Comparison of ENCODE assay signal across 11 cellular contexts in genomic region chr14:51990488-51990887, GRCh38. TPM values are rescaled to one million over a fixed set of nuclear protein-coding genes. Genes with fewer than 3 reads are reported as not detected.
DNase-seq lines count a peak whose midpoint lies in the region; ATAC-seq, FAIRE-seq and TF ChIP-seq lines count a peak whose summit lies in the region.
"Had no signal": no experiment of that assay in that cellular context is flagged by ENCODE, and none has a peak within 500 bp of the region (broad histone marks: within the 10 kb centered on the region; RNA-seq: fewer than 3 reads in every experiment).

No MANE protein-coding gene starts in this region.

- no peaks in the 10 kb centered on the region for H3K27me3 Mint-ChIP-seq in activated CD8-positive, alpha-beta memory T cell treated with anti-CD3 and anti-CD28 coated beads, Interleukin-2, amount 10 ng/mL, durations not matched to agents 7 days and 5 days
- H3K27me3 Mint-ChIP-seq in activated naive CD8-positive, alpha-beta T cell treated with anti-CD3 and anti-CD28 coated beads, Interleukin-2, amount 10 ng/mL, durations not matched to agents 7 days and 5 days, result no peaks in the 10 kb centered on the region

- peak overlapping the region; percentile 92 for H3K27ac Mint-ChIP-seq in activated CD8-positive, alpha-beta memory T cell treated with anti-CD3 and anti-CD28 coated beads, Interleukin-2, amount 10 ng/mL, durations not matched to agents 7 days and 5 days
- peak overlapping the region; percentile 96 for H3K27ac Mint-ChIP-seq in activated naive CD8-positive, alpha-beta T cell treated with anti-CD3 and anti-CD28 coated beads, Interleukin-2, amount 10 ng/mL, durations not matched to agents 7 days and 5 days

- no peak for FAIRE-seq in HepG2 (lab: Jason Lieb, UNC)

- peaks cover 48% of the 10 kb centered on the region for H3K4me1 Mint-ChIP-seq in activated CD8-positive, alpha-beta memory T cell treated with anti-CD3 and anti-CD28 coated beads, Interleukin-2, amount 10 ng/mL, durations not matched to agents 7 days and 5 days
- peaks cover 30% of the 10 kb centered on the region for H3K4me1 Mint-ChIP-seq in activated naive CD8-positive, alpha-beta T cell treated with anti-CD3 and anti-CD28 coated beads, Interleukin-2, amount 10 ng/mL, durations not matched to agents 7 days and 5 days

- H3K4me3 ChIP-seq in HepG2 (replicated peaks in 1 of 3; ENCODE audit: insufficient read depth in 1 of 3, low read depth in 2 of 3, low read length in 3 of 3) (peak overlapping the region; percentile 71 to 99 (median 95)), thymus (ENCODE audit: low read length) (peak overlapping the region; percentile 78)

- CTCF ChIA-PET in activated CD8-positive, alpha-beta memory T cell treated with anti-CD3 and anti-CD28 coated beads, Interleukin-2, amount 10 ng/mL, durations not matched to agents 7 days and 5 days (lab: Charles Lee), result interaction anchor here (0.6 to 1.1 kb wide), 2 partner anchors 11 to 620 kb away, joined by 4 read pairs; no protein-coding TSS in a partner anchor
- CTCF ChIA-PET in HepG2 (lab: Yijun Ruan, JAX; ENCODE audit: low intra/inter-chr PET ratio, low total read pairs), result no interaction called here

- H4K20me1 ChIP-seq in HepG2 (ENCODE audit: insufficient read depth, low read length), result no peaks in the 10 kb centered on the region

- H3K36me3 Mint-ChIP-seq in activated CD8-positive, alpha-beta memory T cell treated with anti-CD3 and anti-CD28 coated beads, Interleukin-2, amount 10 ng/mL, durations not matched to agents 7 days and 5 days, result peaks cover 26% of the 10 kb centered on the region
- peaks cover 6% of the 10 kb centered on the region for H3K36me3 Mint-ChIP-seq in activated naive CD8-positive, alpha-beta T cell treated with anti-CD3 and anti-CD28 coated beads, Interleukin-2, amount 10 ng/mL, durations not matched to agents 7 days and 5 days

- TF ChIP-seq EP300 in HepG2 (IDR thresholded peaks at IDR 0.05; ENCODE audit: low read depth in 2 of 2, low read length in 2 of 2) (no peak), HepG2 (CRISPR knock-in tag; IDR thresholded peaks at IDR 0.05; ENCODE audit: borderline replicate concordance) (no peak)

- peaks cover 25% of the 10 kb centered on the region for H3K79me2 ChIP-seq in HepG2 (ENCODE audit: insufficient read depth, low read length)

- H3K4me1 ChIP-seq in HepG2 (ENCODE audit: insufficient read depth, low read length) (peaks cover 27% of the 10 kb centered on the region), thymus (ENCODE audit: control insufficient read depth, insufficient read depth, low read length) (peaks cover 3% of the 10 kb centered on the region)

- H2AFZ ChIP-seq in HepG2 (ENCODE audit: low read length), result no peak overlapping the region

- POLR2A ChIA-PET in activated naive CD8-positive, alpha-beta T cell treated with anti-CD3 and anti-CD28 coated beads, Interleukin-2, amount 10 ng/mL, durations not matched to agents 7 days and 5 days (lab: Charles Lee), result no interaction called here
- POLR2A ChIA-PET in HepG2 (lab: Yijun Ruan, JAX), result no interaction called here

- no peaks in the 10 kb centered on the region for H3K9me3 Mint-ChIP-seq in activated CD8-positive, alpha-beta memory T cell treated with anti-CD3 and anti-CD28 coated beads, Interleukin-2, amount 10 ng/mL, durations not matched to agents 7 days and 5 days (ENCODE audit: low read depth)
- H3K9me3 Mint-ChIP-seq in activated naive CD8-positive, alpha-beta T cell treated with anti-CD3 and anti-CD28 coated beads, Interleukin-2, amount 10 ng/mL, durations not matched to agents 7 days and 5 days, result no peaks in the 10 kb centered on the region
- H3K9me3 Mint-ChIP-seq: CD14-positive monocyte had no signal

- no peak for DNase-seq in activated CD8-positive, alpha-beta memory T cell treated with anti-CD3 and anti-CD28 coated beads, Interleukin-2, amount 10 ng/mL, durations not matched to agents 7 days and 5 days
- no peak for DNase-seq in activated CD8-positive, alpha-beta memory T cell treated with anti-CD3 and anti-CD28 coated beads for 24 hours
- DNase-seq in activated naive CD8-positive, alpha-beta T cell treated with anti-CD3 and anti-CD28 coated beads, Interleukin-2, amount 10 ng/mL, durations not matched to agents 7 days and 5 days, result no peak
- DNase-seq in HepG2 (ENCODE audit: low spot score) (no peak), substantia nigra (lab: John Stamatoyannopoulos, UW) (no peak), C1 segment of cervical spinal cord (lab: John Stamatoyannopoulos, UW) (no peak)
- DNase-seq: effector CD4-positive, alpha-beta T cell had no signal

- H3K4me3 Mint-ChIP-seq in activated CD8-positive, alpha-beta memory T cell treated with anti-CD3 and anti-CD28 coated beads, Interleukin-2, amount 10 ng/mL, durations not matched to agents 7 days and 5 days, result peak overlapping the region; percentile 92
- peak overlapping the region; percentile 88 for H3K4me3 Mint-ChIP-seq in activated naive CD8-positive, alpha-beta T cell treated with anti-CD3 and anti-CD28 coated beads, Interleukin-2, amount 10 ng/mL, durations not matched to agents 7 days and 5 days

- no TSS peak for BruUV-seq in HepG2 (replicated peaks; lab: Mats Ljungman, UMichigan)

- H3K9me3 ChIP-seq in HepG2 (ENCODE audit: low read length) (no peaks in the 10 kb centered on the region), thymus (ENCODE audit: control insufficient read depth) (no peaks in the 10 kb centered on the region)
- H3K9me3 ChIP-seq: Peyer's patch had no signal

- H3K36me3 ChIP-seq in HepG2 (replicated peaks in 1 of 2; ENCODE audit: control insufficient read depth in 1 of 2, insufficient read depth in 2 of 2, low read length in 2 of 2) (peaks cover 0 to 29% of the 10 kb centered on the region in 2 experiments; a peak in 4 of 5 replicates), thymus (ENCODE audit: control insufficient read depth, insufficient read depth) (peaks cover 12% of the 10 kb centered on the region)

- TF ChIP-seq POLR2A in HepG2 (IDR thresholded peaks at IDR 0.05; ENCODE audit: insufficient read depth in 1 of 2, low read depth in 2 of 2, low read length in 2 of 2), result no peak

- no peak for ATAC-seq in activated CD8-positive, alpha-beta memory T cell treated with anti-CD3 and anti-CD28 coated beads, Interleukin-2, amount 10 ng/mL, durations not matched to agents 7 days and 5 days
- no peak for ATAC-seq in activated naive CD8-positive, alpha-beta T cell treated with anti-CD3 and anti-CD28 coated beads, Interleukin-2, amount 10 ng/mL, durations not matched to agents 7 days and 5 days (ENCODE audit: low read depth)
- ATAC-seq in HepG2 (no peak), HG03442 (IDR thresholded peaks at IDR 0.05; ENCODE audit: unreplicated experiment) (no peak)

- H3K9ac ChIP-seq in HepG2 (ENCODE audit: insufficient read depth, low read depth, low read length), result peak overlapping the region; percentile 93

- no peak for TF ChIP-seq RAD21 in HepG2 (CRISPR knock-in tag; IDR thresholded peaks at IDR 0.05)

- H3K4me2 ChIP-seq in HepG2 (ENCODE audit: low read depth, low read length), result peak overlapping the region; percentile 83

- intact Hi-C loops in HepG2 (cut with micrococcal nuclease; ENCODE audit: unreplicated experiment), result no loop called here

- 54% methylated on average over 3 of the region's 3 CpGs for WGBS in HepG2 (ENCODE audit: low lambda C conversion rate)
- 88% methylated on average over 3 of the region's 3 CpGs for WGBS in thymus

- in situ Hi-C loops in HepG2 (cut with HindIII; ENCODE audit: extremely low pct_ligation_motif_present, low pct_unique_long_range_greater_than_20kb), result no loop called here

- H3K27ac ChIP-seq in HepG2 (ENCODE audit: extremely low read length, insufficient read depth, low read length), result peak overlapping the region; percentile 85
- no peak overlapping the region for H3K27ac ChIP-seq in thymus (ENCODE audit: low read depth)
- no peak overlapping the region for H3K27ac ChIP-seq in substantia nigra (ENCODE audit: low read depth, low read length, poor library complexity, severe bottlenecking)

- H3K27me3 ChIP-seq in HepG2 (ENCODE audit: control insufficient read depth in 1 of 2, insufficient read depth in 2 of 2, low read length in 2 of 2), result no peaks in the 10 kb centered on the region; a peak in 1 of 5 replicates
- H3K27me3 ChIP-seq in thymus (ENCODE audit: control insufficient read depth, insufficient read depth), result no peaks in the 10 kb centered on the region
- H3K27me3 ChIP-seq: Peyer's patch had no signal

- TF ChIP-seq CTCF in HepG2 (CRISPR knock-in tag; IDR thresholded peaks at IDR 0.05), result no peak

TF ChIP-seq in HepG2, 621 proteins besides CTCF, POLR2A, EP300 and RAD21:
- TF ChIP-seq ZNF629 (CRISPR knock-in tag; conservative IDR thresholded peaks at IDR 0.05), result peak; percentile 89
- TF ChIP-seq TAF1 (CRISPR knock-in tag; IDR thresholded peaks at IDR 0.05), result no peak

RNA-seq across cellular contexts. Expression of gene RTRAF, which starts 1.1 kb away (rescaled TPM):
- total RNA-seq in activated CD8-positive, alpha-beta memory T cell treated with anti-CD3 and anti-CD28 coated beads, Interleukin-2, amount 10 ng/mL, durations not matched to agents 7 days and 5 days, result 100 to 1,000 TPM; 147 to 180 TPM
- 100 to 1,000 TPM; 143 to 147 TPM for total RNA-seq in activated naive CD8-positive, alpha-beta T cell treated with anti-CD3 and anti-CD28 coated beads, Interleukin-2, amount 10 ng/mL, durations not matched to agents 7 days and 5 days
- 258 and 374 TPM in 2 replicates for total RNA-seq in HepG2 (2016; rRNA removed; fragmentation: Illumina TruSeq; extraction: Trizol)
- total RNA-seq in HepG2 (2016; cell fraction: cytosol; rRNA removed; fragmentation: Illumina TruSeq; extraction: Trizol; ENCODE audit: low read depth), result 42.9 and 47.7 TPM in 2 replicates
- 255 and 390 TPM in 2 replicates for total RNA-seq in HepG2 (2016; cell fraction: insoluble cytoplasmic fraction; rRNA removed; fragmentation: Illumina TruSeq; extraction: Trizol)
- total RNA-seq in HepG2 (2016; cell fraction: membrane; rRNA removed; fragmentation: Illumina TruSeq; extraction: Trizol), result 101 TPM in 2 replicates
- total RNA-seq in HepG2 (2016; cell fraction: nucleus; rRNA removed; fragmentation: Illumina TruSeq; extraction: Trizol), result 105 and 106 TPM in 2 replicates
- polyA plus RNA-seq in HepG2 (2011; rRNA removed) (118 and 137 TPM in 2 replicates), thymus (207 TPM)
- polyA plus RNA-seq in HepG2 (2011; cell fraction: cytosol; rRNA removed), result 25.5 and 41.9 TPM in 2 replicates
- polyA plus RNA-seq in HepG2 (2011; cell fraction: nucleus; rRNA removed), result 11.4 and 17.2 TPM in 2 replicates
- polyA plus RNA-seq in HepG2 (2012), result 154 and 171 TPM in 2 replicates
- 42.7 and 48.8 TPM in 2 replicates for polyA plus RNA-seq in HepG2 (2016; cell fraction: cytosol; fragmentation: Illumina TruSeq; extraction: Trizol; ENCODE audit: low read depth)
- 390 and 432 TPM in 2 replicates for polyA plus RNA-seq in HepG2 (2016; cell fraction: insoluble cytoplasmic fraction; fragmentation: Illumina TruSeq; extraction: Trizol; ENCODE audit: low read depth)
- polyA plus RNA-seq in HepG2 (2016; cell fraction: membrane; fragmentation: Illumina TruSeq; extraction: Trizol; ENCODE audit: low read depth), result 75.4 and 87.3 TPM in 2 replicates
- 144 and 145 TPM in 2 replicates for polyA plus RNA-seq in HepG2 (2016; cell fraction: nucleus; fragmentation: Illumina TruSeq; extraction: Trizol; ENCODE audit: insufficient read depth, low read depth)
- polyA minus RNA-seq in HepG2 (2011; rRNA and poly(A)+ RNA removed; ENCODE audit: low replicate concordance), result 32.5 and 95.8 TPM in 2 replicates
- 80.3 and 89.3 TPM in 2 replicates for polyA minus RNA-seq in HepG2 (2011; cell fraction: cytosol; rRNA and poly(A)+ RNA removed)
- polyA minus RNA-seq in HepG2 (2011; cell fraction: nucleus; rRNA and poly(A)+ RNA removed), result 53.6 and 57.8 TPM in 2 replicates
